8 cellular contexts compared by ENCODE assay signal in genomic region chr1:21439345-21439720, GRCh38. TPM values are rescaled to one million over a fixed set of nuclear protein-coding genes. Genes with fewer than 3 reads are reported as not detected.
DNase-seq lines count a peak whose midpoint lies in the region; ATAC-seq, FAIRE-seq and TF ChIP-seq lines count a peak whose summit lies in the region.

No MANE protein-coding gene starts in this region.

- H3K4me1 Mint-ChIP-seq in activated naive CD4-positive, alpha-beta T cell treated with anti-CD3 and anti-CD28 coated beads, Interleukin-2, amount 10 ng/mL, durations not matched to agents 7 days and 5 days = peaks cover 21% of the 10 kb centered on the region
- H3K4me1 Mint-ChIP-seq in memory B cell = peaks cover 13% of the 10 kb centered on the region

- intact Hi-C loops in GM12878 (cut with micrococcal nuclease; ENCODE audit: unreplicated experiment) (no loop called here), transverse colon (cut with DNase I; ENCODE audit: low total_unique reads) (no loop called here)

- H3K27ac Mint-ChIP-seq in activated naive CD4-positive, alpha-beta T cell treated with anti-CD3 and anti-CD28 coated beads, Interleukin-2, amount 10 ng/mL, durations not matched to agents 7 days and 5 days = no peak overlapping the region
- peak overlapping the region; percentile 90 for H3K27ac Mint-ChIP-seq in memory B cell

- no peak for TF ChIP-seq EP300 in GM12878 (IDR thresholded peaks at IDR 0.05; ENCODE audit: borderline replicate concordance in 1 of 2, control insufficient read depth in 1 of 2, low read depth in 2 of 2, low read length in 2 of 2)
- TF ChIP-seq EP300 in transverse colon (IDR thresholded peaks at IDR 0.05; ENCODE audit: low read depth) = no peak

- peak overlapping the region; percentile 34; the same call in 1 of the 2 replicates for H3K9ac ChIP-seq in GM12878 (ENCODE audit: control insufficient read depth, insufficient read depth, low read length)

- no peaks in the 10 kb centered on the region for H3K79me2 ChIP-seq in GM12878 (ENCODE audit: control insufficient read depth, insufficient read depth, low read length)

- H3K9me3 Mint-ChIP-seq in activated naive CD4-positive, alpha-beta T cell treated with anti-CD3 and anti-CD28 coated beads, Interleukin-2, amount 10 ng/mL, durations not matched to agents 7 days and 5 days = no peaks in the 10 kb centered on the region
- no peaks in the 10 kb centered on the region for H3K9me3 Mint-ChIP-seq in memory B cell

- WGBS in GM12878 (ENCODE audit: insufficient coverage, insufficient replicate concordance, low lambda C conversion rate, missing lambda C conversion rate) = 25% methylated on average over 7 of the region's 7 CpGs
- WGBS in transverse colon (ENCODE audit: low coverage in 1 of 2), 2 donors = 30 to 35% methylated on average over 5 to 7 of the region's 7 CpGs

- peak overlapping the region; percentile 44 for H3K4me2 ChIP-seq in GM12878 (ENCODE audit: control insufficient read depth, insufficient read depth)

- peaks cover 64% of the 10 kb centered on the region for H3K27me3 Mint-ChIP-seq in activated naive CD4-positive, alpha-beta T cell treated with anti-CD3 and anti-CD28 coated beads, Interleukin-2, amount 10 ng/mL, durations not matched to agents 7 days and 5 days
- H3K27me3 Mint-ChIP-seq in memory B cell = peaks cover 6% of the 10 kb centered on the region

- SMC1A ChIA-PET in GM12878 (lab: Charles Lee; ENCODE audit: uncharacterized antibody, unreplicated experiment) = no interaction called here

- CTCF ChIA-PET in activated naive CD4-positive, alpha-beta T cell treated with anti-CD3 and anti-CD28 coated beads, Interleukin-2, amount 10 ng/mL, durations not matched to agents 7 days and 5 days (lab: Charles Lee) = no interaction called here
- CTCF ChIA-PET in GM12878 (lab: Yijun Ruan, JAX) = no interaction called here

- POLR2A ChIA-PET in GM12878 (lab: Charles Lee) = no interaction called here

- peak overlapping the region; percentile 90 for H2AFZ ChIP-seq in GM12878 (ENCODE audit: control insufficient read depth, low read depth, low read length)

- FAIRE-seq in GM12878 (lab: Jason Lieb, UNC) = no peak

- peak overlapping the region; percentile 91 for H3K4me3 Mint-ChIP-seq in activated naive CD4-positive, alpha-beta T cell treated with anti-CD3 and anti-CD28 coated beads, Interleukin-2, amount 10 ng/mL, durations not matched to agents 7 days and 5 days
- H3K4me3 Mint-ChIP-seq in memory B cell = peak overlapping the region; percentile 90

- BruUV-seq in GM12878 (replicated peaks; lab: Mats Ljungman, UMichigan) = no TSS peak

- H3K27ac ChIP-seq in GM12878 (ENCODE audit: control insufficient read depth, insufficient read depth) (no peak overlapping the region), transverse colon (peak overlapping the region; percentile 69 to 80 (median 72))

- TF ChIP-seq CTCF in GM12878 (IDR thresholded peaks at IDR 0.05 in 2 of 3, conservative IDR thresholded peaks at IDR 0.05 in 1 of 3; ENCODE audit: control insufficient read depth in 2 of 3, extremely low read depth in 1 of 3, insufficient read depth in 1 of 3, low read depth in 3 of 3, low read length in 3 of 3) (no peak), transverse colon (IDR thresholded peaks at IDR 0.05) (no peak)

- H3K4me1 ChIP-seq in GM12878 (ENCODE audit: control insufficient read depth, insufficient read depth, low read length) (no peaks in the 10 kb centered on the region), transverse colon (peaks cover 0 to 18% (median 11%) of the 10 kb centered on the region in 4 donors)

- no peak for ATAC-seq in GM12878
- no peak for ATAC-seq in memory B cell (ENCODE audit: low read depth)
- no peak for ATAC-seq in HG03432 (IDR thresholded peaks at IDR 0.05; ENCODE audit: unreplicated experiment)

- RAD21 ChIA-PET in GM12878 (lab: Charles Lee; ENCODE audit: unreplicated experiment) = no interaction called here

- TF ChIP-seq POLR2A in GM12878 (IDR thresholded peaks at IDR 0.05; ENCODE audit: low read depth, low read length) (no peak), transverse colon (IDR thresholded peaks at IDR 0.05) (no peak)

- no peaks in the 10 kb centered on the region for H3K36me3 ChIP-seq in GM12878 (ENCODE audit: control insufficient read depth in 2 of 2, insufficient read depth in 2 of 2, low read length in 1 of 2)
- H3K36me3 ChIP-seq in transverse colon = no peaks in the 10 kb centered on the region

- H3K4me3 ChIP-seq in GM12878 (peak overlapping the region; percentile 40; the same call in 1 of the 2 replicates), transverse colon (peak overlapping the region; percentile 62 to 69 (median 64))

- no peaks in the 10 kb centered on the region for H3K36me3 Mint-ChIP-seq in activated naive CD4-positive, alpha-beta T cell treated with anti-CD3 and anti-CD28 coated beads, Interleukin-2, amount 10 ng/mL, durations not matched to agents 7 days and 5 days
- no peaks in the 10 kb centered on the region for H3K36me3 Mint-ChIP-seq in memory B cell

- TF ChIP-seq RAD21 in GM12878 (IDR thresholded peaks at IDR 0.05; ENCODE audit: insufficient read depth, low read depth, low read length) = no peak

- no peak for DNase-seq in activated naive CD4-positive, alpha-beta T cell treated with anti-CD3 and anti-CD28 coated beads, Interleukin-2, amount 10 ng/mL, durations not matched to agents 7 days and 5 days
- DNase-seq in activated naive CD4-positive, alpha-beta T cell treated with anti-CD3 and anti-CD28 coated beads, Interleukin-2, amount 50 U/mL, for 16 hours = no peak
- DNase-seq in GM12878 (ENCODE audit: low read depth, low spot score) = no peak
- no peak for DNase-seq in memory B cell (ENCODE audit: low spot score in 2 of 2)
- DNase-seq in transverse colon = no peak
- DNase-seq in midbrain (lab: John Stamatoyannopoulos, UW) = no peak
- no peak for DNase-seq in NCI-H187 treated with DMSO at 0.1 percent for 48 hours (lab: John Stamatoyannopoulos, UW)

- in situ Hi-C loops in GM12878 (cut with MboI) = no loop called here
- in situ Hi-C loops in transverse colon (cut with MboI; ENCODE audit: low pct_ligation_motif_present in 1 of 4, low pct_unique_long_range_greater_than_20kb in 1 of 4, low sequenced_read_pairs in 3 of 4) = no loop called here

- H4K20me1 ChIP-seq in GM12878 (ENCODE audit: control insufficient read depth, insufficient read depth) = no peaks in the 10 kb centered on the region

- H3K9me3 ChIP-seq in GM12878 (replicated peaks; ENCODE audit: control insufficient read depth, insufficient read depth, low read length) (no peaks in the 10 kb centered on the region), transverse colon (no peaks in the 10 kb centered on the region)

- no peaks in the 10 kb centered on the region for H3K27me3 ChIP-seq in GM12878 (replicated peaks in 1 of 2; ENCODE audit: control insufficient read depth in 2 of 2, insufficient read depth in 2 of 2, low read length in 1 of 2)
- peaks cover 13% of the 10 kb centered on the region for H3K27me3 ChIP-seq in transverse colon

TF ChIP-seq in GM12878, 131 proteins besides CTCF, POLR2A, EP300 and RAD21 (continues in another document):
- TF ChIP-seq RFX5 (IDR thresholded peaks at IDR 0.05; ENCODE audit: low read depth, low read length) (no peak), SIX5 (IDR thresholded peaks at IDR 0.05; ENCODE audit: low read depth, low read length, severe bottlenecking) (no peak), TCF12 (IDR thresholded peaks at IDR 0.05; ENCODE audit: low read depth, low read length) (no peak), ZNF274 (IDR thresholded peaks at IDR 0.05; ENCODE audit: insufficient read depth, insufficient read length) (no peak), TBL1XR1 (IDR thresholded peaks at IDR 0.05; ENCODE audit: low read depth, low read length) (no peak), SRF (IDR thresholded peaks at IDR 0.05; ENCODE audit: low read depth in 2 of 2, low read length in 2 of 2) (no peak), RBBP5 (conservative IDR thresholded peaks at IDR 0.05) (no peak), CREB1 (IDR thresholded peaks at IDR 0.05; ENCODE audit: low read depth) (no peak), NKRF (conservative IDR thresholded peaks at IDR 0.05) (no peak), NBN (IDR thresholded peaks at IDR 0.05) (no peak)

RNA-seq across cellular contexts. Expression of gene NBPF3, which starts 0.6 kb away (rescaled TPM):
- total RNA-seq in GM12878 (2013; cell fraction: nucleolus; rRNA removed) = 21.4 and 22.5 TPM in 2 replicates
- total RNA-seq in GM12878 (2014; rRNA removed) = 2.8 and 3.6 TPM in 2 replicates
- total RNA-seq in GM12878 (2014; rRNA removed; fragmentation: Illumina TruSeq; extraction: Trizol) = 3.4 and 4.1 TPM in 2 replicates
- 4.0 TPM in 2 replicates for total RNA-seq in GM12878 (2021)
- 2.0 TPM for polyA plus RNA-seq in GM12878 (2011; ENCODE audit: low read depth)
- 4.4 and 5.2 TPM in 2 replicates for polyA plus RNA-seq in GM12878 (2011; rRNA removed)
- polyA plus RNA-seq in GM12878 (2011; cell fraction: cytosol; rRNA removed) = 3.0 and 3.2 TPM in 2 replicates
- 8.5 and 13.1 TPM in 2 replicates for polyA plus RNA-seq in GM12878 (2011; cell fraction: nucleus; rRNA removed)
- 1.6 and 2.8 TPM in 2 replicates for polyA plus RNA-seq in GM12878 (2012)
- 3.0 and 3.3 TPM in 2 replicates for polyA plus RNA-seq in GM12878 (2014; fragmentation: Illumina TruSeq; extraction: Trizol)
- polyA plus RNA-seq in GM12878 (2014; fragmentation: Nextera tagmentation; extraction: Ambion mirVana) = under 1 TPM; 0.56 to 0.66 TPM
- polyA plus RNA-seq in GM12878 (2014; rRNA removed) = 2.4 and 2.6 TPM in 2 replicates
- 1 to 10 TPM in 1 of 2 experiments, under 1 TPM in 1; 0.93 to 2.6 TPM for polyA plus RNA-seq in GM12878 (2016; fragmentation: Nextera tagmentation; extraction: Ambion mirVana)
- polyA minus RNA-seq in GM12878 (2011; rRNA and poly(A)+ RNA removed) = 6.4 and 6.7 TPM in 2 replicates
- 2.1 and 3.5 TPM in 2 replicates for polyA minus RNA-seq in GM12878 (2011; cell fraction: cytosol; rRNA and poly(A)+ RNA removed)
- polyA minus RNA-seq in GM12878 (2011; cell fraction: nucleus; rRNA and poly(A)+ RNA removed) = 4.2 and 6.6 TPM in 2 replicates
- 10 to 100 TPM in 2 of 4 donors, 1 to 10 TPM in 2; 2.3 to 80.2 (median 10.9) TPM for total RNA-seq in transverse colon
